26 cellular contexts compared by ENCODE assay signal in genomic region chr15:25620466-25620865, GRCh38.
"Had no signal": no experiment of that assay in that cellular context is flagged by ENCODE, and none has a peak within 500 bp of the region (broad histone marks: within the 10 kb centered on the region; RNA-seq: fewer than 3 reads in every experiment).

No MANE protein-coding gene starts in this region.

- ATAC-seq: stimulated activated effector memory CD8-positive, alpha-beta T cell treated with anti-CD3 and anti-CD28 coated beads, Interleukin-12 subunit alpha, Interleukin-12 subunit beta, amount 100 ng/mL, for 72 hours; stimulated activated naive B cell treated with anti-CD40 and anti-IgM and Interleukin-4, amounts not matched to agents 10 μg/mL and 1 μg/mL and 100 μg/mL, for 72 hours; stimulated activated naive CD8-positive, alpha-beta T cell treated with anti-CD3 and anti-CD28 coated beads, Interleukin-15, amount 100 ng/mL, for 72 hours; stimulated activated naive CD8-positive, alpha-beta T cell treated with anti-CD3 and anti-CD28 coated beads, Interleukin-15, Interleukin-2, amounts not matched to agents 100 U/mL and 50 U/mL, for 24 hours; upper lobe of right lung had no signal

- H3K4me1 ChIP-seq: stomach, suprapubic skin, thyroid gland, tibial artery, tibial nerve, transverse colon, upper lobe of right lung, uterus, vagina had no signal

- FAIRE-seq: urothelium cell line had no signal

- H3K27me3 ChIP-seq: stomach, suprapubic skin, testis, thyroid gland, tibial artery, tibial nerve, transverse colon, upper lobe of left lung, upper lobe of right lung, uterus, vagina had no signal

- H3K9me3 ChIP-seq: suprapubic skin, testis, thoracic aorta, thyroid gland, tibial artery, transverse colon, upper lobe of left lung, upper lobe of right lung, uterus, vagina had no signal

- H3K27ac ChIP-seq: stomach, suprapubic skin, testis, thoracic aorta, thyroid gland, tibial artery, tibial nerve, transverse colon, upper lobe of left lung, upper lobe of right lung, uterus, vagina had no signal

- H3K36me3 ChIP-seq: stomach, suprapubic skin, thoracic aorta, thyroid gland, tibial artery, tibial nerve, transverse colon, upper lobe of left lung, upper lobe of right lung, uterus, vagina had no signal

- H3K4me3 ChIP-seq: stomach, suprapubic skin, testis, thoracic aorta, thyroid gland, tibial artery, tibial nerve, transverse colon, upper lobe of left lung, upper lobe of right lung, uterus, vagina had no signal

- DNase-seq: stimulated activated CD4-positive, alpha-beta T cell treated with anti-CD3 and anti-CD28 coated beads, Interleukin-2, amount 100 ng/mL, for 48 hours; stimulated activated CD4-positive, alpha-beta T cell treated with anti-CD3 and anti-CD28 coated beads, Interleukin-4, amount 100 ng/mL, for 1 hour; stimulated activated CD4-positive, alpha-beta T cell treated with anti-CD3 and anti-CD28 coated beads, Interleukin-4, amount 100 ng/mL, for 24 hours; stimulated activated CD4-positive, alpha-beta T cell treated with anti-CD3 and anti-CD28 coated beads, Interleukin-4, amount 100 ng/mL, for 4 hours; stimulated activated CD8-positive, alpha-beta memory T cell treated with anti-CD3 and anti-CD28 coated beads, Interleukin-4, amount 100 ng/mL, for 48 hours; stimulated activated naive B cell treated with anti-CD40 and anti-IgM and Interleukin-4, amounts not matched to agents 10 μg/mL and 1 μg/mL and 100 μg/mL, for 72 hours; stimulated activated naive CD4-positive, alpha-beta T cell; stimulated activated naive CD4-positive, alpha-beta T cell treated with Interleukin-2 at 50 U/mL for 16 hours; stimulated activated naive CD8-positive, alpha-beta T cell treated with anti-CD3 and anti-CD28 coated beads, Interleukin-15, amount 100 ng/mL, for 72 hours; stimulated activated naive CD8-positive, alpha-beta T cell treated with anti-CD3 and anti-CD28 coated beads, Interleukin-15, Interleukin-2, amounts not matched to agents 100 U/mL and 50 U/mL, for 24 hours; stomach; substantia nigra; testis; thyroid gland; tibial artery; transverse colon; trophoblast cell; upper lobe of left lung; upper lobe of right lung; uterus had no signal
